In the genomic region with DNA sequence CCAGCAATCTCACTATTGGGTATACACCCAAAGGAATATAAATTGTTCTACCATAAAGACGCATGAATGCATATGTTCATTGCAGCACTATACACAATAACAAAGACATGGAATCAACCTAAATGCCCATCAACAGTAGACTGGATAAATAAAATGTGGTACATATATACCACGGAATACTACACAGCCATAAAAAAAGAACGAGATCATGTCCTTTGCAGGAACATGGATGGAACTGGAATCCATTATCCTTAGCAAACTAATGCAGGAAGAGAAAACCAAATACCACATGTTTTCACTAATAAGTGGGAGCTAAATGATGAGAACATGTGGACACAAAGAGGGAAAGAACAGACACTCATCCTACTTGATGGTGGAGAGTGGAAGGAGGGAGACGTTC, we compare ENCODE assay signal across 13 cellular contexts. TPM values are rescaled to one million over a fixed set of nuclear protein-coding genes. Genes with fewer than 3 reads are reported as not detected.
"Had no signal": no experiment of that assay in that cellular context is flagged by ENCODE, and none has a peak within 500 bp of the region (broad histone marks: within the 10 kb centered on the region; RNA-seq: fewer than 3 reads in every experiment).

No MANE protein-coding gene starts in this region.

RNA-seq across cellular contexts. Expression of a gene that starts 50.6 kb away (rescaled TPM):
- total RNA-seq: activated B cell treated with CpG ODN at 0.5 μM for 24 hours; activated CD4-positive, alpha-beta memory T cell treated with anti-CD3 and anti-CD28 coated beads for 36 hours; activated CD4-positive, alpha-beta memory T cell treated with anti-CD3 and anti-CD28 coated beads, Interleukin-2, amount 10 ng/mL, durations not matched to agents 7 days and 5 days; activated CD4-positive, alpha-beta T cell treated with anti-CD3 and anti-CD28 coated beads for 36 hours; activated CD4-positive, alpha-beta T cell treated with anti-CD3 and anti-CD28 coated beads, Interleukin-2, amount 10 ng/mL, durations not matched to agents 24 days and 14 days; activated CD4-positive, alpha-beta T cell treated with anti-CD3 and anti-CD28 coated beads, Interleukin-2, amount 10 ng/mL, durations not matched to agents 7 days and 5 days; activated CD8-positive, alpha-beta memory T cell treated with anti-CD3 and anti-CD28 coated beads for 36 hours; activated CD8-positive, alpha-beta memory T cell treated with anti-CD3 and anti-CD28 coated beads, Interleukin-2, amount 10 ng/mL, durations not matched to agents 7 days and 5 days; activated CD8-positive, alpha-beta T cell treated with anti-CD3 and anti-CD28 coated beads for 36 hours; activated CD8-positive, alpha-beta T cell treated with anti-CD3 and anti-CD28 coated beads, Interleukin-2, amount 10 ng/mL, durations not matched to agents 7 days and 5 days; T-helper 1 cell treated with Interleukin-12 subunit alpha and Interleukin-12 subunit beta and Interleukin-4 antibody, amounts not matched to agents 30 ng/mL and 1 ng/mL, for 36 hours; T-helper 17 cell; T-helper 2 cell treated with Interferon-gamma antibody and Interleukin-4, amounts not matched to agents 100 ng/mL and 5 ng/mL, for 36 hours had no signal
